In genomic region chr10:19817251-19818046, GRCh38 we compare ENCODE assay signal across 7 cellular contexts. TPM values are rescaled to one million over a fixed set of nuclear protein-coding genes. Genes with fewer than 3 reads are reported as not detected.
DNase-seq lines count a peak whose midpoint lies in the region; ATAC-seq, FAIRE-seq and TF ChIP-seq lines count a peak whose summit lies in the region.

No MANE protein-coding gene starts in this region.

- no peak overlapping the region for H3K27ac ChIP-seq in H1 (ENCODE audit: low read depth, low read length)

- TF ChIP-seq CTCF in H1 (IDR thresholded peaks at IDR 0.05; ENCODE audit: control extremely low read depth in 1 of 3, insufficient read depth in 1 of 3, low read depth in 1 of 3, low read length in 3 of 3) = peak in 2 of 3 experiments; percentile 33 to 43; a peak in 2 of 4 replicates

- peak overlapping the region; percentile 29 for H2BK120ac ChIP-seq in H1 (replicated peaks; ENCODE audit: low read depth, low read length)

- H4K5ac ChIP-seq in H1 (ENCODE audit: insufficient read length, low read depth, low read length) = peak overlapping the region; percentile 14

- H2BK12ac ChIP-seq in H1 (ENCODE audit: low read depth, low read length) = 0 out of 2 replicates have a peak overlapping the region, but pooled peaks have one; percentile 62

- no peak overlapping the region; the same call in 1 of the 2 replicates for H4K8ac ChIP-seq in H1 (ENCODE audit: extremely low read depth, insufficient read depth, low read length)

- peak overlapping the region; percentile 86 for H3K4ac ChIP-seq in H1 (replicated peaks; ENCODE audit: insufficient read length, low read depth, low read length)

- H2BK5ac ChIP-seq in H1 (ENCODE audit: low read depth, low read length) = peak overlapping the region; percentile 86; the same call in 1 of the 2 replicates

- H3K79me1 ChIP-seq in H1 (ENCODE audit: low read depth, low read length) = no peaks in the 10 kb centered on the region; the same call in 1 of the 2 replicates

- H3K27me3 ChIP-seq in MG63 (peaks cover 50% of the 10 kb centered on the region), H1 (replicated peaks in 1 of 4; ENCODE audit: control insufficient read depth in 3 of 4, extremely low read depth in 1 of 4, insufficient read depth in 3 of 4, low read length in 3 of 4) (no peaks in the 10 kb centered on the region), mucosa of stomach (ENCODE audit: control insufficient read depth, insufficient read depth, low read length) (peaks cover 42% of the 10 kb centered on the region)

- DNase-seq in MG63 = no peak
- DNase-seq in H1 (ENCODE audit: low read depth in 1 of 2, low spot score in 2 of 2) = peak in 1 of 2 experiments; percentile 13
- peak; percentile 21 for DNase-seq in urothelium cell line (ENCODE audit: low spot score)
- no peak for DNase-seq in inferior parietal cortex (ENCODE audit: extremely low spot score)

- peak overlapping the region; percentile 96 for H3K18ac ChIP-seq in H1 (ENCODE audit: extremely low read depth, low read length)

- ATAC-seq in GM19395 (IDR thresholded peaks at IDR 0.05; ENCODE audit: unreplicated experiment) = peak; percentile 29
- ATAC-seq in GM21390 (IDR thresholded peaks at IDR 0.05; ENCODE audit: unreplicated experiment) = no peak

- peak overlapping the region; percentile 68 to 76 (median 72) for H3K9ac ChIP-seq in H1 (replicated peaks in 1 of 4; ENCODE audit: extremely low read depth in 1 of 4, low read depth in 3 of 4, low read length in 3 of 4)
- peak overlapping the region; percentile 72 for H3K9ac ChIP-seq in mucosa of stomach (ENCODE audit: low read length)

- H3K4me1 ChIP-seq in H1 (replicated peaks in 1 of 4; ENCODE audit: control insufficient read depth in 3 of 4, insufficient read depth in 4 of 4, low read length in 3 of 4) (peaks cover 0 to 3% (median 0%) of the 10 kb centered on the region in 4 experiments; a peak in 2 of 7 replicates), mucosa of stomach (ENCODE audit: control insufficient read depth, insufficient read depth, low read length) (no peaks in the 10 kb centered on the region)

- H3K4me2 ChIP-seq in H1 (ENCODE audit: insufficient read depth in 1 of 2, low read depth in 2 of 2, low read length in 2 of 2) = peak overlapping the region; percentile 70 to 78

- H3K36me3 ChIP-seq in MG63 (no peaks in the 10 kb centered on the region), H1 (ENCODE audit: control insufficient read depth in 2 of 4, insufficient read depth in 4 of 4, low read length in 3 of 4) (peaks cover 0 to 4% (median 0%) of the 10 kb centered on the region in 4 experiments; a peak in 2 of 8 replicates), mucosa of stomach (ENCODE audit: control insufficient read depth, insufficient read depth, low read length) (no peaks in the 10 kb centered on the region)

- H3K9me3 ChIP-seq in MG63 (no peaks in the 10 kb centered on the region), H1 (ENCODE audit: insufficient read depth in 2 of 2, low read depth in 1 of 2, low read length in 1 of 2) (no peaks in the 10 kb centered on the region), mucosa of stomach (ENCODE audit: control insufficient read depth, low read length) (no peaks in the 10 kb centered on the region)

- H3K4me3 ChIP-seq in MG63 (peak overlapping the region; percentile 41), H1 (ENCODE audit: extremely low read depth in 1 of 4, insufficient read depth in 2 of 4, low read depth in 3 of 4, low read length in 4 of 4) (peak overlapping the region; percentile 72 to 99 (median 89)), mucosa of stomach (ENCODE audit: low read length) (peak overlapping the region; percentile 20)

- no peak overlapping the region for H3K14ac ChIP-seq in H1 (ENCODE audit: insufficient read length)

- WGBS in H1 (ENCODE audit: extremely low coverage in 1 of 2, insufficient coverage in 1 of 2, insufficient read length in 1 of 2, insufficient replicate concordance in 2 of 2, low coverage in 1 of 2, low lambda C conversion rate in 2 of 2, missing lambda C conversion rate in 1 of 2), 2 experiments = 0% methylated on average over 32 of the region's 37 CpGs; no CpG with 5 or more reads in 1 of the 2 experiments

- TF ChIP-seq EP300 in H1 (IDR thresholded peaks at IDR 0.05; ENCODE audit: borderline replicate concordance in 1 of 2, low read depth in 2 of 2, low read length in 2 of 2) = no peak

- peak; percentile 40 to 60; a peak in 3 of 4 replicates for TF ChIP-seq RAD21 in H1 (IDR thresholded peaks at IDR 0.05 in 1 of 2, conservative IDR thresholded peaks at IDR 0.05 in 1 of 2; ENCODE audit: low read depth in 2 of 2, low read length in 2 of 2)

- POLR2A ChIA-PET in H1 (lab: Charles Lee; ENCODE audit: partially characterized antibody) = interaction anchor here (0.9 to 1.5 kb wide), 7 partner anchors 12 to 555 kb away, joined by 3 to 16 read pairs (median 4); no protein-coding TSS in a partner anchor

- H3K23ac ChIP-seq in H1 (ENCODE audit: insufficient read length) = no peak overlapping the region

- H2AK5ac ChIP-seq in H1 (ENCODE audit: low read depth, low read length) = no peak overlapping the region

- peaks cover 5 to 57% of the 10 kb centered on the region in 2 experiments; a peak in 3 of 4 replicates for H3K79me2 ChIP-seq in H1 (ENCODE audit: control insufficient read depth in 1 of 2, insufficient read depth in 2 of 2, low read length in 2 of 2)

- FAIRE-seq in H1 (lab: Jason Lieb, UNC) (no peak), urothelium cell line (lab: Jason Lieb, UNC) (no peak)

- no peak overlapping the region for H2AFZ ChIP-seq in H1 (ENCODE audit: low read length)

- no peak overlapping the region for H2BK20ac ChIP-seq in H1 (ENCODE audit: low read length)

- peak overlapping the region; percentile 63; the same call in 1 of the 2 replicates for H2BK15ac ChIP-seq in H1 (ENCODE audit: low read length)

- CTCF ChIA-PET in H1 (lab: Charles Lee; ENCODE audit: partially characterized antibody) = interaction anchor here (0.7 to 2.0 kb wide), 10 partner anchors 10 to 951 kb away, joined by 3 to 5 read pairs (median 3); no protein-coding TSS in a partner anchor

- H3K23me2 ChIP-seq in H1 (ENCODE audit: low read depth, low read length) = peaks cover 13% of the 10 kb centered on the region

- H4K20me1 ChIP-seq in H1 (replicated peaks in 1 of 2; ENCODE audit: control insufficient read depth in 1 of 2, insufficient read depth in 2 of 2, low read length in 2 of 2) = no peaks in the 10 kb centered on the region

- H3K56ac ChIP-seq in H1 (replicated peaks; ENCODE audit: insufficient read length, low read depth, low read length) = peak overlapping the region; percentile 81

- peak in 1 of 2 experiments; percentile 12; a peak in 1 of 3 replicates for TF ChIP-seq POLR2A in H1 (IDR thresholded peaks at IDR 0.05; ENCODE audit: control extremely low read depth in 1 of 2, low read depth in 2 of 2, low read length in 2 of 2)

- H4K91ac ChIP-seq in H1 (replicated peaks; ENCODE audit: insufficient read length, low read length) = peak overlapping the region; percentile 49

TF ChIP-seq in H1, 55 proteins besides CTCF, POLR2A, EP300 and RAD21 (continues in another document):
- TF ChIP-seq KDM4A (IDR thresholded peaks at IDR 0.05; ENCODE audit: low read depth, low read length, severe bottlenecking) (peak; percentile 30), SP2 (IDR thresholded peaks at IDR 0.05; ENCODE audit: low read length) (no peak), YY1 (IDR thresholded peaks at IDR 0.05; ENCODE audit: low read depth, low read length) (no peak), POU5F1 (IDR thresholded peaks at IDR 0.05; ENCODE audit: low read depth, low read length) (no peak), BRCA1 (IDR thresholded peaks at IDR 0.05; ENCODE audit: low read depth, low read length) (no peak), EGR1 (IDR thresholded peaks at IDR 0.05; ENCODE audit: borderline replicate concordance, low read depth, low read length) (no peak), FOSL1 (IDR thresholded peaks at IDR 0.05; ENCODE audit: insufficient read depth, low read depth, low read length) (no peak), SIX5 (IDR thresholded peaks at IDR 0.05; ENCODE audit: low read depth, low read length) (no peak), SP1 (IDR thresholded peaks at IDR 0.05; ENCODE audit: low read depth, low read length) (no peak), SIRT6 (IDR thresholded peaks at IDR 0.05; ENCODE audit: low read length) (no peak), NANOG (IDR thresholded peaks at IDR 0.05; ENCODE audit: insufficient read depth, low read depth, low read length, poor library complexity, severe bottlenecking) (peak; percentile 12), SIN3A (conservative IDR thresholded peaks at IDR 0.05 in 1 of 2, IDR thresholded peaks at IDR 0.05 in 1 of 2; ENCODE audit: low read depth in 1 of 2, low read length in 2 of 2) (peak; percentile 58 to 60; a peak in 2 of 4 replicates), TBP (IDR thresholded peaks at IDR 0.05; ENCODE audit: low read depth, low read length) (no peak), SP4 (IDR thresholded peaks at IDR 0.05; ENCODE audit: low read length) (no peak), SAP30 (IDR thresholded peaks at IDR 0.05; ENCODE audit: insufficient read depth, insufficient replicate concordance, low read length) (peak; percentile 75), USF2 (IDR thresholded peaks at IDR 0.05; ENCODE audit: low read length) (no peak), PHF8 (conservative IDR thresholded peaks at IDR 0.05; ENCODE audit: low read depth, low read length) (no peak), CBX8 (IDR thresholded peaks at IDR 0.05; ENCODE audit: borderline replicate concordance, low read depth, low read length) (no peak)

RNA-seq across cellular contexts. Expression of gene PLXDC2, which starts 1.2 kb away (rescaled TPM):
- total RNA-seq in MG63 (2014; rRNA removed; shearing (Covaris generic); ENCODE audit: low replicate concordance) = under 0.01 TPM in 1 of 2 replicates, not detected in the other
- total RNA-seq in H1 (2021; fragmentation: NEBNext Ultra II Directional; extraction: Animal tissue kit (Norgen Biotek cat#: 25700)) = 40.1 and 40.5 TPM in 2 replicates
- 11.3 and 23.0 TPM in 2 replicates for polyA plus RNA-seq in H1 (2011; rRNA removed)
- polyA plus RNA-seq in H1 (2011; cell fraction: cytosol; rRNA removed) = 16.4 TPM
- polyA plus RNA-seq in H1 (2011; cell fraction: nucleus; rRNA removed) = 24.7 TPM
- 16.7 to 24.1 TPM (median 19.4 TPM) in 4 replicates for polyA plus RNA-seq in H1 (2012, experiment 1 of 2)
- 3.3 TPM for polyA plus RNA-seq in H1 (2012, experiment 2 of 2)
- 38.8 TPM for polyA plus RNA-seq in H1 (2013, experiment 1 of 2)
- 39.9 TPM for polyA plus RNA-seq in H1 (2013, experiment 2 of 2)
- 60.9 and 99.3 TPM in 2 replicates for polyA minus RNA-seq in H1 (2011; rRNA and poly(A)+ RNA removed)
- polyA minus RNA-seq in H1 (2011; cell fraction: cytosol; rRNA and poly(A)+ RNA removed) = 22.5 TPM
- polyA minus RNA-seq in H1 (2011; cell fraction: nucleus; rRNA and poly(A)+ RNA removed) = 80.5 TPM

Comparison
In these comparisons a context has a peak if more than half of its experiments do, and no peak if none do; other contexts are left out.
1. H3K4me3 ChIP-seq: peak in every context shown above with its lines; median percentile 89 in H1; 41 in MG63; 20 in mucosa of stomach.
2. RNA of gene PLXDC2, which starts 1.2 kb away (total RNA-seq): 40.1 to 40.5 TPM in H1; under 0.01 TPM in MG63; every median in the first group is over 10 times any median in the second.